In the genomic region with DNA sequence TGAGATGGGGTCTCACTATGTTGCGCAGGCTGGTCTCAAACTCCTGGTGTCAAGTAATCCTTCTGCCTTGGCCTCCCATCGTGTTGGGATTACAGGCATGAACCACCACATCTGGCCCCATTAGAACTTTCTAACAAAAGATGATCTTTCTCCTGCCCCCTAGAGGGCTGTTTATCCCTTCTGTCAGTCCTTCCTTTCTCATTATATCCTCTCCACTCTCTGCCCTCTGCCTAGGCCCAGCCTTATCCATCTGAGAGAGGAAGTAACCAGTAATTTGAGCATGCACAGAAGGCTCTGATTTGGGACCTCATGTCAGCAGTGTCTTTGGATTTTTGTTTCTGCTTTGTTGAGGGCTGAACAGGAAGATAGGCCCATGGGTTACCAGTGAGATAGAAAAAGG, we compare ENCODE assay signal across 8 cellular contexts. TPM values are rescaled to one million over a fixed set of nuclear protein-coding genes. Genes with fewer than 3 reads are reported as not detected.
A peak's percentile ranks its signal among the peaks of the same experiment; 100 is the strongest.
DNase-seq lines count a peak whose midpoint lies in the region; ATAC-seq and TF ChIP-seq lines count a peak whose summit lies in the region.

No MANE protein-coding gene starts in this region.

- no peaks in the 10 kb centered on the region for H3K27me3 Mint-ChIP-seq in activated naive CD4-positive, alpha-beta T cell treated with anti-CD3 and anti-CD28 coated beads for 36 hours (ENCODE audit: low read depth)

- intact Hi-C loops in activated naive CD4-positive, alpha-beta T cell treated with anti-CD3 and anti-CD28 coated beads for 36 hours (cut with micrococcal nuclease): loop anchor here (2.0 kb wide), 1 partner anchor 40 kb away; no protein-coding TSS in a partner anchor

- peaks cover 6% of the 10 kb centered on the region for H3K4me1 Mint-ChIP-seq in activated naive CD4-positive, alpha-beta T cell treated with anti-CD3 and anti-CD28 coated beads for 36 hours (ENCODE audit: low read depth)
- H3K4me1 Mint-ChIP-seq in stimulated activated effector memory CD8-positive, alpha-beta T cell treated with anti-CD3 and anti-CD28 coated beads, Interleukin-12 subunit alpha, Interleukin-12 subunit beta, amount 100 ng/mL, for 72 hours: peaks cover 9% of the 10 kb centered on the region

- no peak overlapping the region for H3K4me3 ChIP-seq in choroid plexus epithelial cell (ENCODE audit: low read depth, low read length)

- peaks cover 7% of the 10 kb centered on the region for H3K36me3 Mint-ChIP-seq in activated naive CD4-positive, alpha-beta T cell treated with anti-CD3 and anti-CD28 coated beads for 36 hours (ENCODE audit: low read depth)
- H3K36me3 Mint-ChIP-seq in stimulated activated effector memory CD8-positive, alpha-beta T cell treated with anti-CD3 and anti-CD28 coated beads, Interleukin-12 subunit alpha, Interleukin-12 subunit beta, amount 100 ng/mL, for 72 hours: peaks cover 8% of the 10 kb centered on the region

- peak; percentile 33 for ATAC-seq in stimulated activated effector memory CD8-positive, alpha-beta T cell treated with anti-CD3 and anti-CD28 coated beads, Interleukin-12 subunit alpha, Interleukin-12 subunit beta, amount 100 ng/mL, for 72 hours

- TF ChIP-seq CTCF in choroid plexus epithelial cell (conservative IDR thresholded peaks at IDR 0.05; ENCODE audit: low read depth, low read length): peak; percentile 56

- CTCF ChIA-PET in activated naive CD4-positive, alpha-beta T cell treated with anti-CD3 and anti-CD28 coated beads for 36 hours (lab: Charles Lee): no interaction called here

- no peak overlapping the region for H3K4me3 Mint-ChIP-seq in activated naive CD4-positive, alpha-beta T cell treated with anti-CD3 and anti-CD28 coated beads for 36 hours
- no peak overlapping the region for H3K4me3 Mint-ChIP-seq in stimulated activated effector memory CD8-positive, alpha-beta T cell treated with anti-CD3 and anti-CD28 coated beads, Interleukin-12 subunit alpha, Interleukin-12 subunit beta, amount 100 ng/mL, for 72 hours

- peaks cover 6% of the 10 kb centered on the region for H3K9me3 Mint-ChIP-seq in activated naive CD4-positive, alpha-beta T cell treated with anti-CD3 and anti-CD28 coated beads for 36 hours
- no peaks in the 10 kb centered on the region for H3K9me3 Mint-ChIP-seq in stimulated activated effector memory CD8-positive, alpha-beta T cell treated with anti-CD3 and anti-CD28 coated beads, Interleukin-12 subunit alpha, Interleukin-12 subunit beta, amount 100 ng/mL, for 72 hours

- DNase-seq in activated naive CD4-positive, alpha-beta T cell treated with anti-CD3 and anti-CD28 coated beads for 36 hours: peak; percentile 12
- DNase-seq in activated naive CD4-positive, alpha-beta T cell (lab: John Stamatoyannopoulos, UW): no peak
- DNase-seq in NCI-H510A (lab: John Stamatoyannopoulos, UW): peak; percentile 32
- peak; percentile 47 for DNase-seq in choroid plexus epithelial cell (ENCODE audit: low read depth)
- DNase-seq in stimulated activated effector memory CD8-positive, alpha-beta T cell treated with anti-CD3 and anti-CD28 coated beads, Interleukin-12 subunit alpha, Interleukin-12 subunit beta, amount 100 ng/mL, for 72 hours (ENCODE audit: low spot score in 2 of 2): no peak
- no peak for DNase-seq in stimulated activated CD4-positive, alpha-beta T cell treated with anti-CD3 and anti-CD28 coated beads, Interleukin-12 subunit alpha, Interleukin-12 subunit beta, amount 100 ng/mL, for 4 hours
- no peak for DNase-seq in DMS114 treated with DMSO at 0.1 percent for 48 hours (lab: John Stamatoyannopoulos, UW; ENCODE audit: unreplicated experiment)
- DNase-seq in NCI-H2227 treated with DMSO at 0.1 percent for 48 hours (lab: John Stamatoyannopoulos, UW): no peak

- no peak overlapping the region for H3K27ac Mint-ChIP-seq in activated naive CD4-positive, alpha-beta T cell treated with anti-CD3 and anti-CD28 coated beads for 36 hours
- H3K27ac Mint-ChIP-seq in stimulated activated effector memory CD8-positive, alpha-beta T cell treated with anti-CD3 and anti-CD28 coated beads, Interleukin-12 subunit alpha, Interleukin-12 subunit beta, amount 100 ng/mL, for 72 hours: no peak overlapping the region

RNA-seq across cellular contexts. Expression of a gene that starts 4.4 kb away (rescaled TPM):
- 10 to 100 TPM; 14.2 to 15.3 TPM for total RNA-seq in activated naive CD4-positive, alpha-beta T cell treated with anti-CD3 and anti-CD28 coated beads for 36 hours

RNA-seq across cellular contexts. Expression of a gene that starts 58.7 kb away (rescaled TPM):
- total RNA-seq in activated naive CD4-positive, alpha-beta T cell treated with anti-CD3 and anti-CD28 coated beads for 36 hours: 100 to 1,000 TPM; 127 to 134 TPM

Comparison
In these comparisons a context has a peak if more than half of its experiments do, and no peak if none do; other contexts are left out.
1. DNase-seq: peak in activated naive CD4-positive, alpha-beta T cell treated with anti-CD3 and anti-CD28 coated beads for 36 hours (single experiment), NCI-H510A (single experiment) and choroid plexus epithelial cell (single experiment); none in activated naive CD4-positive, alpha-beta T cell (0 of 4), stimulated activated effector memory CD8-positive, alpha-beta T cell treated with anti-CD3 and anti-CD28 coated beads, Interleukin-12 subunit alpha, Interleukin-12 subunit beta, amount 100 ng/mL, for 72 hours (0 of 2), stimulated activated CD4-positive, alpha-beta T cell treated with anti-CD3 and anti-CD28 coated beads, Interleukin-12 subunit alpha, Interleukin-12 subunit beta, amount 100 ng/mL, for 4 hours (single experiment), DMS114 treated with DMSO at 0.1 percent for 48 hours (single experiment) and NCI-H2227 treated with DMSO at 0.1 percent for 48 hours (single experiment).